8 cellular contexts compared by ENCODE assay signal in the genomic region with DNA sequence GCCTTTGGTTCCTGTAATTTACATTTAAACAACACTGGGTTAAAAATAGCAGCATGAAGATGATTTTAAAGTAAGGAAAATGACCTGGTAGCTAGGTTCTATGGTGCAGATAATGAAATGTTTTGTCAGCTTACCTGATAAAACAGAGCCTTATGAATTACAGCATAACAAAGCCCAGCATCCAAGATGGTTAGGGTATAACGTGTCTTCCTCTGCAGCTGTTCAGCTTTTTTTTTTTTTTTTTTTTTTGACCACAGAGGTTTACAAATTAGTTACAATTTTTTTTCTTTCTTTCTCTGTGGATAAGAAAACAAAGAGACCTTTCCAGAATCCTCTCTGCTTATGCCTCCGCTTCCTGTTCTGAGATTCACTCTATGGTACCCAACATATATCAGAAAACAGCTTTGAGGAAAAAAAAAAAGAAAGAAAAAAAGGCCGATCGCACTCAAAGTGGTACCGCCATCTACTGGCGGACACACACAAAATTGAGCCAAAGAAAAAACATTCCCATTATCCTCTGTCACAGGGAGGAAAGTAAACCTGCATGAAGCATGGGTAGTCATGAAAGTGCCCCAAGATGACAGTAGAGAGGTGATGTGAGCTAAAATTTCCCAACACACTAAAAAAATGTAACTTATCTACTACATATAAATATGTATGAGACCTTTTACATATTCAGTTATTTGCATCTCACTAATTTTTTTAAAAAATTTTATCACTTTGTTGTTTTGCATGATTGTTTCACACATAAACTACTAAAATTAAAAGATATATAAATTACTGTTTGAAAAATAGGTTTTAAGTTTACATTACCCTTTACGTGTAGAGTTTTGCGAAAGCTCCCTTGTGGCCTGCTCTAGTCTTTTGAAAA. TPM values are rescaled to one million over a fixed set of nuclear protein-coding genes. Genes with fewer than 3 reads are reported as not detected.
DNase-seq lines count a peak whose midpoint lies in the region; FAIRE-seq and TF ChIP-seq lines count a peak whose summit lies in the region.

Gene SCN3A (minus strand): TSS at position 362 of the 871 bp plus-strand sequence. CDS start 27,656 bp downstream, outside the sequence.

- H3K36me3 ChIP-seq in SK-N-MC (ENCODE audit: insufficient read depth, low read length) (no peaks in the 10 kb centered on the region), parathyroid adenoma (ENCODE audit: control insufficient read depth, insufficient read depth, low read length) (no peaks in the 10 kb centered on the region)
- H3K36me3 ChIP-seq in CD8-positive, alpha-beta memory T cell (ENCODE audit: insufficient read depth, low read length), result no peaks in the 10 kb centered on the region

- no peaks in the 10 kb centered on the region for H3K27me3 ChIP-seq in parathyroid adenoma (ENCODE audit: control insufficient read depth, insufficient read depth, low read length)
- no peaks in the 10 kb centered on the region for H3K27me3 ChIP-seq in CD8-positive, alpha-beta memory T cell (ENCODE audit: insufficient read depth, low read length, poor library complexity, severe bottlenecking)

- FAIRE-seq in A204.1 (lab: Jason Lieb, UNC), result peak; percentile 68

- no peak within 1 kb of the TSS for H3K27ac Mint-ChIP-seq in CD8-positive, alpha-beta memory T cell

- H3K36me3 Mint-ChIP-seq in CD8-positive, alpha-beta memory T cell, result no peaks in the 10 kb centered on the region

- peak; percentile 76 for TF ChIP-seq CTCF in HFF-Myc (IDR thresholded peaks at IDR 0.05; ENCODE audit: low read depth, low read length, missing control alignments)
- TF ChIP-seq CTCF in parathyroid adenoma (IDR thresholded peaks at IDR 0.05), result peak; percentile 66

- no peaks in the 10 kb centered on the region for H3K79me2 ChIP-seq in parathyroid adenoma

- no peak within 1 kb of the TSS for H3K4me2 ChIP-seq in parathyroid adenoma (ENCODE audit: low read length)

- H3K4me3 Mint-ChIP-seq in CD8-positive, alpha-beta memory T cell, result no peak within 1 kb of the TSS

- no peaks in the 10 kb centered on the region for H3K4me1 ChIP-seq in parathyroid adenoma
- H3K4me1 ChIP-seq in CD8-positive, alpha-beta memory T cell (ENCODE audit: insufficient read depth, low read length), result no peaks in the 10 kb centered on the region

- H3K9me3 Mint-ChIP-seq in CD8-positive, alpha-beta memory T cell, result no peaks in the 10 kb centered on the region

- H3K4me1 Mint-ChIP-seq in CD8-positive, alpha-beta memory T cell, result peaks cover 0 to 4% (median 2%) of the 10 kb centered on the region in 3 donors

- POLR2A ChIA-PET in CD8-positive, alpha-beta memory T cell (lab: Charles Lee), result no interaction called here

- H3K9me3 ChIP-seq in SK-N-MC (ENCODE audit: low read depth, low read length) (no peaks in the 10 kb centered on the region), parathyroid adenoma (ENCODE audit: control insufficient read depth, low read length) (no peaks in the 10 kb centered on the region)
- no peaks in the 10 kb centered on the region for H3K9me3 ChIP-seq in CD8-positive, alpha-beta memory T cell (ENCODE audit: low read length)

- H3K27me3 Mint-ChIP-seq in CD8-positive, alpha-beta memory T cell, result peaks cover 0 to 2% of the 10 kb centered on the region in 2 donors

- H3K9ac ChIP-seq in SK-N-MC (ENCODE audit: insufficient read length), result no peak within 1 kb of the TSS
- H3K9ac ChIP-seq in parathyroid adenoma, result no peak within 1 kb of the TSS

- CTCF ChIA-PET in CD8-positive, alpha-beta memory T cell (lab: Charles Lee), result no interaction called here

- H3K27ac ChIP-seq in SK-N-MC (no peak within 1 kb of the TSS), parathyroid adenoma (no peak within 1 kb of the TSS)
- H3K27ac ChIP-seq in CD8-positive, alpha-beta memory T cell (ENCODE audit: low read depth, low read length), result no peak within 1 kb of the TSS

- peak; percentile 17 for DNase-seq in GM04504 (ENCODE audit: low read depth)
- DNase-seq in HFF-Myc (ENCODE audit: extremely low read depth, low read depth), result peak; percentile 30
- peak; percentile 57 for DNase-seq in NCI-H1092 (lab: John Stamatoyannopoulos, UW)
- peak; percentile 8 for DNase-seq in SK-N-MC (ENCODE audit: low read depth, low spot score)
- DNase-seq in fibroblast of the conjunctiva (ENCODE audit: low read depth), result peak; percentile 21
- no peak for DNase-seq in CD8-positive, alpha-beta memory T cell

- H3K4me3 ChIP-seq in HFF-Myc (replicated peaks; ENCODE audit: low read depth, low read length) (no peak within 1 kb of the TSS), SK-N-MC (no peak within 1 kb of the TSS), parathyroid adenoma (ENCODE audit: low read depth, low read length) (no peak within 1 kb of the TSS)
- H3K4me3 ChIP-seq in CD8-positive, alpha-beta memory T cell (ENCODE audit: low read length), result no peak within 1 kb of the TSS

- H2AFZ ChIP-seq in parathyroid adenoma, result no peak within 1 kb of the TSS

RNA-seq across cellular contexts. Expression of gene SCN3A, which starts in this region (rescaled TPM):
- total RNA-seq in CD8-positive, alpha-beta memory T cell, result not detected
- not detected for polyA plus RNA-seq in CD8-positive, alpha-beta memory T cell

Comparison
In these comparisons a context has a peak if more than half of its experiments do, and no peak if none do; other contexts are left out.
1. DNase-seq: peak in GM04504 (single experiment), HFF-Myc (single experiment), NCI-H1092 (single experiment), SK-N-MC (single experiment) and fibroblast of the conjunctiva (single experiment); none in CD8-positive, alpha-beta memory T cell (0 of 5).